ENCODE assay signal across 1 cellular context in the genomic region with DNA sequence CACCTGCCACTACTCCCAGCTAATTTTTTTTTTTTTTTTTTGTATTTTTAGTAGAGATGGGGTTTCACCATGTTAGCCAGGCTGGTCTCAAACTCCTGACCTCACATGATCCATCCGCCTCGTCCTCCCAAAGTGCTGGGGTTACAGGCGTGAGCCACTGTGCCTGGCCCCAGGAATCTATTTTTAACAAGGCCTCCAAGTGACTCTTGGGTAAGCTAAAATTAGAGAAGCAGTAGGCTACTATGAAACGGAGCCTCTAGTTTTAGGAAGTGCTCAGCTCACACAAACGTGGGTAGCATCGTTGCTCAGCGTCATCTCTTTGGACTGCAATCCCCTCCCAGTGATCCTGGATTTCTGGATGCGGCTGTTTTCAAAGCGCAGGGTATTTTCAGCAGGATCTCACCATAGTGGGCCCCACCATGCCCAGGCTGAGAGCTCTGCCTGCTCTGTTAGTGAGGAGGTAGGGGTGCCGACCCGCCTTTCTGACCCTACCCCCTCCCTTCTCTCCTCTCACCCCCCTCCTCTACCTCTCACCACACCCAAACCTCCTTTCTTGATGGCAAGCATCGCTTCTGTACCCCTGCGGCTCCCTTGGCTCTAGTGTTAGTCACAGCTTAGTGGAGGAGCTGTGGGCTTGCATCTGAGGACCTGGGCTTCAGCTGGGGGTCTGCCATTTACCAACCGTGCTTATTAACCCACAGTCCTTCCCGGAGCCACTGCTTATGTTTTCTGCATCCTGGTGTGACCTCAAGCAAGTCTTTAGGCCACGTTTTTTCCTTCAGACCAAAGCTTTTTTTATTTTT.
TF ChIP-seq lines count a peak whose summit lies in the region.

No MANE protein-coding gene starts in this region.

TF ChIP-seq in HepG2, 621 proteins besides CTCF, POLR2A, EP300 and RAD21:
- TF ChIP-seq, protein P1, sequence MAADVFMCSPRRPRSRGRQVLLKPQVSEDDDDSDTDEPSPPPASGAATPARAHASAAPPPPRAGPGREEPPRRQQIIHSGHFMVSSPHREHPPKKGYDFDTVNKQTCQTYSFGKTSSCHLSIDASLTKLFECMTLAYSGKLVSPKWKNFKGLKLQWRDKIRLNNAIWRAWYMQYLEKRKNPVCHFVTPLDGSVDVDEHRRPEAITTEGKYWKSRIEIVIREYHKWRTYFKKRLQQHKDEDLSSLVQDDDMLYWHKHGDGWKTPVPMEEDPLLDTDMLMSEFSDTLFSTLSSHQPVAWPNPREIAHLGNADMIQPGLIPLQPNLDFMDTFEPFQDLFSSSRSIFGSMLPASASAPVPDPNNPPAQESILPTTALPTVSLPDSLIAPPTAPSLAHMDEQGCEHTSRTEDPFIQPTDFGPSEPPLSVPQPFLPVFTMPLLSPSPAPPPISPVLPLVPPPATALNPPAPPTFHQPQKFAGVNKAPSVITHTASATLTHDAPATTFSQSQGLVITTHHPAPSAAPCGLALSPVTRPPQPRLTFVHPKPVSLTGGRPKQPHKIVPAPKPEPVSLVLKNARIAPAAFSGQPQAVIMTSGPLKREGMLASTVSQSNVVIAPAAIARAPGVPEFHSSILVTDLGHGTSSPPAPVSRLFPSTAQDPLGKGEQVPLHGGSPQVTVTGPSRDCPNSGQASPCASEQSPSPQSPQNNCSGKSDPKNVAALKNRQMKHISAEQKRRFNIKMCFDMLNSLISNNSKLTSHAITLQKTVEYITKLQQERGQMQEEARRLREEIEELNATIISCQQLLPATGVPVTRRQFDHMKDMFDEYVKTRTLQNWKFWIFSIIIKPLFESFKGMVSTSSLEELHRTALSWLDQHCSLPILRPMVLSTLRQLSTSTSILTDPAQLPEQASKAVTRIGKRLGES (CRISPR knock-in tag; IDR thresholded peaks at IDR 0.05; ENCODE audit: borderline replicate concordance): no peak
- TF ChIP-seq PTBP1 (IDR thresholded peaks at IDR 0.05; ENCODE audit: low read depth, low read length, poor library complexity, severe bottlenecking) (no peak), U2AF1 (optimal IDR thresholded peaks at IDR 0.05; ENCODE audit: low read depth, low read length) (peak; percentile 13)
- TF ChIP-seq, protein P2, sequence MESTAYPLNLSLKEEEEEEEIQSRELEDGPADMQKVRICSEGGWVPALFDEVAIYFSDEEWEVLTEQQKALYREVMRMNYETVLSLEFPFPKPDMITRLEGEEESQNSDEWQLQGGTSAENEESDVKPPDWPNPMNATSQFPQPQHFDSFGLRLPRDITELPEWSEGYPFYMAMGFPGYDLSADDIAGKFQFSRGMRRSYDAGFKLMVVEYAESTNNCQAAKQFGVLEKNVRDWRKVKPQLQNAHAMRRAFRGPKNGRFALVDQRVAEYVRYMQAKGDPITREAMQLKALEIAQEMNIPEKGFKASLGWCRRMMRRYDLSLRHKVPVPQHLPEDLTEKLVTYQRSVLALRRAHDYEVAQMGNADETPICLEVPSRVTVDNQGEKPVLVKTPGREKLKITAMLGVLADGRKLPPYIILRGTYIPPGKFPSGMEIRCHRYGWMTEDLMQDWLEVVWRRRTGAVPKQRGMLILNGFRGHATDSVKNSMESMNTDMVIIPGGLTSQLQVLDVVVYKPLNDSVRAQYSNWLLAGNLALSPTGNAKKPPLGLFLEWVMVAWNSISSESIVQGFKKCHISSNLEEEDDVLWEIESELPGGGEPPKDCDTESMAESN (CRISPR knock-in tag; conservative IDR thresholded peaks at IDR 0.05): no peak
TF ChIP-seq in HepG2: peak in this region for 1.
